ENCODE assay signal across 32 cellular contexts in the genomic region with DNA sequence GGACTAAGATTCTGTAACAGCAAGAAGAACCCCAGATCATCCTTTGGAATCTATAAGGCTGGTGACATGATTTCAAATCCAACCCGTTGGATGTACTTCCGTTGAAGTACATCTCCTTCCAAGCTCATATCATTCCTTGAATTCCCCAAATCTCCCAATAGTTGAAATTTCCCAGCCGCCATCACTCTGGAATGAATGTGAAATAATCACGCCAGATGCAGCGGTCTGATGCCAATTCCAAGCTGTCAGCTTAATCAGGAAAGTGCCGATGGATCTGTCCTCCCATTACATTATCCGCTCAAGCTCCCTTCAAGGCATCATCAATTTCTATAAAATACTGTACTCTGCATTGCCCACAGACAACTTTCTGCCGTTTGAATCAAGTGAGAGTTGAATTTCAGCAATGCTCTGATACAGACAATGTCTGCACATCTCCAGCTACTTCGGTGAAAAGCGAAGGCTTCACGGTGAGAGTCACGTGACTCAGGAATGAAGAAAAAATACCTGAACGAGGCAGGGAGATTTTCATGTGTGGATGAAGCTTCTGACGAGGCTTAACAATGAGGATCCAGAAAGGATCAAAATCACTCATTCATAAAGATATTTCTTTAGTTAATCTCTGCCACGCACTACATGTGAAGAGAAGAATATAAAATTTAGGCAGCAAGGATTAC.
"Had no signal": no experiment of that assay in that cellular context is flagged by ENCODE, and none has a peak within 500 bp of the region (broad histone marks: within the 10 kb centered on the region; RNA-seq: fewer than 3 reads in every experiment).

No MANE protein-coding gene starts in this region.

- H3K27me3 ChIP-seq: ovary, spleen, testis, transverse colon, upper lobe of right lung, uterus had no signal

- H3K27ac Mint-ChIP-seq: naive thymus-derived CD4-positive, alpha-beta T cell; natural killer cell; nephron; progenitor cell of endocrine pancreas; stimulated activated memory B cell treated with anti-CD40 and anti-IgM and Interleukin-4, amounts not matched to agents 10 μg/mL and 1 μg/mL and 100 μg/mL, for 72 hours; stimulated activated naive CD8-positive, alpha-beta T cell treated with anti-CD3 and anti-CD28 coated beads, Interleukin-15, amount 100 ng/mL, for 72 hours; type B pancreatic cell had no signal

- H3K9me3 Mint-ChIP-seq: natural killer cell, neural crest cell had no signal

- H3K9me3 ChIP-seq: ovary, psoas muscle, suprapubic skin, testis, tibial artery, transverse colon, upper lobe of right lung, uterus had no signal

- H3K27me3 Mint-ChIP-seq: stimulated activated naive CD8-positive, alpha-beta T cell treated with anti-CD3 and anti-CD28 coated beads, Interleukin-15, amount 100 ng/mL, for 72 hours had no signal

- H3K4me3 Mint-ChIP-seq: naive thymus-derived CD4-positive, alpha-beta T cell; natural killer cell; nephron; neural crest cell; stimulated activated memory B cell treated with anti-CD40 and anti-IgM and Interleukin-4, amounts not matched to agents 10 μg/mL and 1 μg/mL and 100 μg/mL, for 72 hours; stimulated activated naive CD8-positive, alpha-beta T cell treated with anti-CD3 and anti-CD28 coated beads, Interleukin-15, amount 100 ng/mL, for 72 hours; type B pancreatic cell had no signal

- H3K4me2 ChIP-seq: smooth muscle cell had no signal

- H3K36me3 Mint-ChIP-seq: natural killer cell; stimulated activated memory B cell treated with anti-CD40 and anti-IgM and Interleukin-4, amounts not matched to agents 10 μg/mL and 1 μg/mL and 100 μg/mL, for 72 hours; type B pancreatic cell had no signal

- ATAC-seq: naive thymus-derived CD4-positive, alpha-beta T cell; natural killer cell; psoas muscle; right cardiac atrium; sciatic nerve; stimulated activated memory B cell treated with anti-CD40 and anti-IgM and Interleukin-4, amounts not matched to agents 10 μg/mL and 1 μg/mL and 100 μg/mL, for 72 hours; stimulated activated naive CD8-positive, alpha-beta T cell treated with anti-CD3 and anti-CD28 coated beads, Interleukin-15, amount 100 ng/mL, for 72 hours; stimulated activated naive CD8-positive, alpha-beta T cell treated with anti-CD3 and anti-CD28 coated beads, Interleukin-15, Interleukin-2, amounts not matched to agents 100 U/mL and 50 U/mL, for 24 hours; upper lobe of right lung had no signal

- H3K27ac ChIP-seq: ovary, parathyroid adenoma, psoas muscle, skin epidermis, spleen, suprapubic skin, testis, tibial artery, transverse colon, upper lobe of right lung, uterus had no signal

- H2AFZ ChIP-seq: parathyroid adenoma had no signal

- H3K9ac ChIP-seq: parathyroid adenoma had no signal

- H3K36me3 ChIP-seq: ovary, spleen, suprapubic skin, tibial artery, transverse colon, upper lobe of right lung, uterus had no signal

- H3K4me1 Mint-ChIP-seq: natural killer cell; nephron; neural crest cell; stimulated activated memory B cell treated with anti-CD40 and anti-IgM and Interleukin-4, amounts not matched to agents 10 μg/mL and 1 μg/mL and 100 μg/mL, for 72 hours; stimulated activated naive CD8-positive, alpha-beta T cell treated with anti-CD3 and anti-CD28 coated beads, Interleukin-15, amount 100 ng/mL, for 72 hours had no signal

- DNase-seq: naive thymus-derived CD4-positive, alpha-beta T cell; natural killer cell; occipital lobe; ovary; posterior cingulate gyrus; psoas muscle; right cardiac atrium; spleen; stimulated activated CD4-positive, alpha-beta T cell treated with anti-CD3 and anti-CD28 coated beads, Interleukin-12 subunit alpha, Interleukin-12 subunit beta, amount 100 ng/mL, for 4 hours; stimulated activated CD4-positive, alpha-beta T cell treated with anti-CD3 and anti-CD28 coated beads, Interleukin-1b, Interleukin-23, amount 100 ng/mL, for 48 hours; stimulated activated CD4-positive, alpha-beta T cell treated with anti-CD3 and anti-CD28 coated beads, Interleukin-4, amount 100 ng/mL, for 1 hour; stimulated activated CD4-positive, alpha-beta T cell treated with anti-CD3 and anti-CD28 coated beads, Interleukin-4, amount 100 ng/mL, for 4 hours; stimulated activated CD8-positive, alpha-beta memory T cell treated with anti-CD3 and anti-CD28 coated beads, Interleukin-4, amount 100 ng/mL, for 48 hours; stimulated activated naive CD4-positive, alpha-beta T cell; stimulated activated naive CD8-positive, alpha-beta T cell treated with anti-CD3 and anti-CD28 coated beads, Interleukin-15, amount 100 ng/mL, for 72 hours; stimulated activated naive CD8-positive, alpha-beta T cell treated with anti-CD3 and anti-CD28 coated beads, Interleukin-15, Interleukin-2, amounts not matched to agents 100 U/mL and 50 U/mL, for 24 hours; substantia nigra; testis; tibial artery; transverse colon; upper lobe of right lung; uterus had no signal

- H3K79me2 ChIP-seq: parathyroid adenoma had no signal

- H3K4me1 ChIP-seq: parathyroid adenoma, psoas muscle, spleen, suprapubic skin, testis, tibial artery, transverse colon, upper lobe of right lung, uterus had no signal

- H3K4me3 ChIP-seq: ovary, psoas muscle, skin epidermis, smooth muscle cell, spleen, suprapubic skin, testis, tibial artery, transverse colon, upper lobe of right lung, uterus had no signal
